In the genomic region with DNA sequence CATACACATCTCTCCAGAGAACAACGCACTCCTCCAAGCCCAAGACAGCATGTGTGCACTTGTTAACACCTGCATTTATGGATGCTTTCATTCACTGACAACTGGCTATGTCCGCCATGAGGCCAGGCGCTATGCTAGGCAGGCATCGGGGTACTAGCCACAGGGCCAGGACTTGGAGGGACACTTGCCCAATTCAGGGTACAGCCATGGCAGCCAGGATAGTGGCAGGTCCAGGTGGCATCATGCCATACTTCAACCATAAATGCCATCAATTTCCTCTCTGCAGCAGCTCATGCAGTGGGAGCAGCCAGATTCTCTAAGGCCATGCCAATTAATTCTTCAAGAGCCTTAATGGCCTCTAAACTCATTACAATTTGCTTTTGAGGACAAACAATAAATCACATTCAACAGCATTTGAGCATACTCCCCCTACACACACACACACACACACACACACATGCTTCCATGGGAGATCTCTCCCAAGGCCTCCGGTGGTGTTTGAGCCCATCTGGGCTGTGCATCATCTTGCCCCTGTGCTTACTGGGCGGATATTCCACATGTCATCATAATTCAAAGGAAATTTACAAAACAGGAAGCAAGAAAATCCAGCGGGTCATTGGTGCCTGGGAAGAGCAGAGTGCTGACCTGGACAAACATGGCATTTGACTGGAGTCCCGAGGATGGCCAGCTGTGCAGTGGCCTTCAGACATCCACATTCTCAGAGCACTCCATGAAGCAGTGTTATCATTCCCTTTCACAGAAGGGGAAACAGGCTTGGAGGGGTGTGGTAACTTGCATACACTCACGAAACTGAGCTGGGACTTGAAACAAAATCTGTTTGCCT, we compare ENCODE assay signal across 1 cellular context.
A peak's percentile ranks its signal among the peaks of the same experiment; 100 is the strongest.
TF ChIP-seq lines count a peak whose summit lies in the region.

No MANE protein-coding gene starts in this region.

TF ChIP-seq in HepG2, 621 proteins besides CTCF, POLR2A, EP300 and RAD21 (continued from another document):
- TF ChIP-seq ZNF616 (CRISPR knock-in tag; IDR thresholded peaks at IDR 0.05; ENCODE audit: low read depth) (0 out of 2 replicates have a peak, but pooled peaks have one; percentile 36), ZNF782 (CRISPR knock-in tag; IDR thresholded peaks at IDR 0.05; ENCODE audit: borderline replicate concordance) (no peak), HES4 (CRISPR knock-in tag; IDR thresholded peaks at IDR 0.05; ENCODE audit: borderline replicate concordance) (no peak), RBAK (CRISPR knock-in tag; IDR thresholded peaks at IDR 0.05) (no peak), MAFK (conservative IDR thresholded peaks at IDR 0.05 in 1 of 2, IDR thresholded peaks at IDR 0.05 in 1 of 2; ENCODE audit: low read length in 2 of 2) (peak; percentile 53 to 80), MIXL1 (CRISPR knock-in tag; IDR thresholded peaks at IDR 0.05) (peak; percentile 3; the same call in 1 of the 2 replicates), ZNF296 (CRISPR knock-in tag; conservative IDR thresholded peaks at IDR 0.05) (peak; percentile 31; the same call in 1 of the 2 replicates), NONO (IDR thresholded peaks at IDR 0.05) (no peak), NONO (CRISPR knock-in tag; conservative IDR thresholded peaks at IDR 0.05) (no peak), NAIF1 (CRISPR knock-in tag; IDR thresholded peaks at IDR 0.05; ENCODE audit: borderline replicate concordance) (0 out of 2 replicates have a peak, but pooled peaks have one; percentile 27), SALL1 (CRISPR knock-in tag; IDR thresholded peaks at IDR 0.05) (peak; percentile 50; the same call in 1 of the 2 replicates), ZNF547 (CRISPR knock-in tag; IDR thresholded peaks at IDR 0.05) (no peak), TGIF2 (CRISPR knock-in tag; IDR thresholded peaks at IDR 0.05) (no peak), POGZ (CRISPR knock-in tag; IDR thresholded peaks at IDR 0.05) (0 out of 2 replicates have a peak, but pooled peaks have one; percentile 10), SRY (CRISPR knock-in tag; IDR thresholded peaks at IDR 0.05) (0 out of 2 replicates have a peak, but pooled peaks have one; percentile 32), GPN1 (CRISPR knock-in tag; IDR thresholded peaks at IDR 0.05; ENCODE audit: borderline replicate concordance) (no peak), SMYD3 (CRISPR knock-in tag; IDR thresholded peaks at IDR 0.05) (0 out of 2 replicates have a peak, but pooled peaks have one; percentile 37), MAFG (CRISPR knock-in tag; IDR thresholded peaks at IDR 0.05) (no peak), ZFP1 (CRISPR knock-in tag; IDR thresholded peaks at IDR 0.05) (no peak), CREM (IDR thresholded peaks at IDR 0.05) (no peak), CREM (CRISPR knock-in tag; IDR thresholded peaks at IDR 0.05) (no peak), ZNF598 (CRISPR knock-in tag; IDR thresholded peaks at IDR 0.05; ENCODE audit: borderline replicate concordance) (0 out of 2 replicates have a peak, but pooled peaks have one; percentile 37), ZFAT (CRISPR knock-in tag; conservative IDR thresholded peaks at IDR 0.05) (no peak), ADNP (CRISPR knock-in tag; IDR thresholded peaks at IDR 0.05) (no peak), SP4 (CRISPR knock-in tag; IDR thresholded peaks at IDR 0.05) (0 out of 2 replicates have a peak, but pooled peaks have one; percentile 43)
- TF ChIP-seq, protein P1, sequence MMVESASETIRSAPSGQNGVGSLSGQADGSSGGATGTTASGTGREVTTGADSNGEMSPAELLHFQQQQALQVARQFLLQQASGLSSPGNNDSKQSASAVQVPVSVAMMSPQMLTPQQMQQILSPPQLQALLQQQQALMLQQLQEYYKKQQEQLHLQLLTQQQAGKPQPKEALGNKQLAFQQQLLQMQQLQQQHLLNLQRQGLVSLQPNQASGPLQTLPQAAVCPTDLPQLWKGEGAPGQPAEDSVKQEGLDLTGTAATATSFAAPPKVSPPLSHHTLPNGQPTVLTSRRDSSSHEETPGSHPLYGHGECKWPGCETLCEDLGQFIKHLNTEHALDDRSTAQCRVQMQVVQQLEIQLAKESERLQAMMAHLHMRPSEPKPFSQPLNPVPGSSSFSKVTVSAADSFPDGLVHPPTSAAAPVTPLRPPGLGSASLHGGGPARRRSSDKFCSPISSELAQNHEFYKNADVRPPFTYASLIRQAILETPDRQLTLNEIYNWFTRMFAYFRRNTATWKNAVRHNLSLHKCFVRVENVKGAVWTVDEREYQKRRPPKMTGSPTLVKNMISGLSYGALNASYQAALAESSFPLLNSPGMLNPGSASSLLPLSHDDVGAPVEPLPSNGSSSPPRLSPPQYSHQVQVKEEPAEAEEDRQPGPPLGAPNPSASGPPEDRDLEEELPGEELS (CRISPR knock-in tag; IDR thresholded peaks at IDR 0.05), result no peak
- TF ChIP-seq, protein P2, sequence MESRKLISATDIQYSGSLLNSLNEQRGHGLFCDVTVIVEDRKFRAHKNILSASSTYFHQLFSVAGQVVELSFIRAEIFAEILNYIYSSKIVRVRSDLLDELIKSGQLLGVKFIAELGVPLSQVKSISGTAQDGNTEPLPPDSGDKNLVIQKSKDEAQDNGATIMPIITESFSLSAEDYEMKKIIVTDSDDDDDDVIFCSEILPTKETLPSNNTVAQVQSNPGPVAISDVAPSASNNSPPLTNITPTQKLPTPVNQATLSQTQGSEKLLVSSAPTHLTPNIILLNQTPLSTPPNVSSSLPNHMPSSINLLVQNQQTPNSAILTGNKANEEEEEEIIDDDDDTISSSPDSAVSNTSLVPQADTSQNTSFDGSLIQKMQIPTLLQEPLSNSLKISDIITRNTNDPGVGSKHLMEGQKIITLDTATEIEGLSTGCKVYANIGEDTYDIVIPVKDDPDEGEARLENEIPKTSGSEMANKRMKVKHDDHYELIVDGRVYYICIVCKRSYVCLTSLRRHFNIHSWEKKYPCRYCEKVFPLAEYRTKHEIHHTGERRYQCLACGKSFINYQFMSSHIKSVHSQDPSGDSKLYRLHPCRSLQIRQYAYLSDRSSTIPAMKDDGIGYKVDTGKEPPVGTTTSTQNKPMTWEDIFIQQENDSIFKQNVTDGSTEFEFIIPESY (CRISPR knock-in tag; IDR thresholded peaks at IDR 0.05), result 0 out of 2 replicates have a peak, but pooled peaks have one; percentile 71
- TF ChIP-seq, protein P3, sequence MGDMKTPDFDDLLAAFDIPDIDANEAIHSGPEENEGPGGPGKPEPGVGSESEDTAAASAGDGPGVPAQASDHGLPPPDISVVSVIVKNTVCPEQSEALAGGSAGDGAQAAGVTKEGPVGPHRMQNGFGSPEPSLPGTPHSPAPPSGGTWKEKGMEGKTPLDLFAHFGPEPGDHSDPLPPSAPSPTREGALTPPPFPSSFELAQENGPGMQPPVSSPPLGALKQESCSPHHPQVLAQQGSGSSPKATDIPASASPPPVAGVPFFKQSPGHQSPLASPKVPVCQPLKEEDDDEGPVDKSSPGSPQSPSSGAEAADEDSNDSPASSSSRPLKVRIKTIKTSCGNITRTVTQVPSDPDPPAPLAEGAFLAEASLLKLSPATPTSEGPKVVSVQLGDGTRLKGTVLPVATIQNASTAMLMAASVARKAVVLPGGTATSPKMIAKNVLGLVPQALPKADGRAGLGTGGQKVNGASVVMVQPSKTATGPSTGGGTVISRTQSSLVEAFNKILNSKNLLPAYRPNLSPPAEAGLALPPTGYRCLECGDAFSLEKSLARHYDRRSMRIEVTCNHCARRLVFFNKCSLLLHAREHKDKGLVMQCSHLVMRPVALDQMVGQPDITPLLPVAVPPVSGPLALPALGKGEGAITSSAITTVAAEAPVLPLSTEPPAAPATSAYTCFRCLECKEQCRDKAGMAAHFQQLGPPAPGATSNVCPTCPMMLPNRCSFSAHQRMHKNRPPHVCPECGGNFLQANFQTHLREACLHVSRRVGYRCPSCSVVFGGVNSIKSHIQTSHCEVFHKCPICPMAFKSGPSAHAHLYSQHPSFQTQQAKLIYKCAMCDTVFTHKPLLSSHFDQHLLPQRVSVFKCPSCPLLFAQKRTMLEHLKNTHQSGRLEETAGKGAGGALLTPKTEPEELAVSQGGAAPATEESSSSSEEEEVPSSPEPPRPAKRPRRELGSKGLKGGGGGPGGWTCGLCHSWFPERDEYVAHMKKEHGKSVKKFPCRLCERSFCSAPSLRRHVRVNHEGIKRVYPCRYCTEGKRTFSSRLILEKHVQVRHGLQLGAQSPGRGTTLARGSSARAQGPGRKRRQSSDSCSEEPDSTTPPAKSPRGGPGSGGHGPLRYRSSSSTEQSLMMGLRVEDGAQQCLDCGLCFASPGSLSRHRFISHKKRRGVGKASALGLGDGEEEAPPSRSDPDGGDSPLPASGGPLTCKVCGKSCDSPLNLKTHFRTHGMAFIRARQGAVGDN (CRISPR knock-in tag; IDR thresholded peaks at IDR 0.05), result peak; percentile 43
